8 cellular contexts compared by ENCODE assay signal in the genomic region with DNA sequence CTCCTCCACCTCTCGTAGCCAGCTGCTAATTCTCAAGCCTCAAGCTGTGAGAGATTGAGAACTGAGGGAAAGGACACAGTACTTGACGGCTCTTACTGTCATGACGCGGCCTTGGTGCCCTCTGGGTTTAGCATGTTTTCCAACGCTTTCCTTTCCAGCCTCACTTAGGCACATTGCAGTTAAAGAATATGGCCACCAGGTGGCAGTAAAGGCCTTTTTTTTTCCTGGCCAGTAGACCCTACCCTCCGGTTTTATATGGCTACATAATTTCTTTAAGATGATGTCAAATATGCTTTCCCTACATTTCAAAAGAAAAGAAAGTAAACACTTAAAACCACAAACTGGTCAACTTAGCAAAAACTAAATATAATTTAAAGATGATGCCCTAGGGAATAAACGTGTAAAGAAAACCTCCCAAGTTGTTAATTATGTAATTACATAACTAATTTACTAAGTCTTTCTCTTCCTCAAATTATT. TPM values are rescaled to one million over a fixed set of nuclear protein-coding genes. Genes with fewer than 3 reads are reported as not detected.
DNase-seq lines count a peak whose midpoint lies in the region; ATAC-seq and TF ChIP-seq lines count a peak whose summit lies in the region.

No MANE protein-coding gene starts in this region.

- H3K36me3 ChIP-seq in endocrine pancreas (ENCODE audit: control insufficient read depth, insufficient read depth, low read length), result no peaks in the 10 kb centered on the region
- H3K36me3 ChIP-seq in mucosa of descending colon (ENCODE audit: low read depth), result no peaks in the 10 kb centered on the region
- H3K36me3 ChIP-seq in stomach, result peaks cover 0 to 20% (median 9%) of the 10 kb centered on the region in 4 donors

- POLR2A ChIA-PET in activated CD4-positive, alpha-beta T cell treated with anti-CD3 and anti-CD28 coated beads, Interleukin-2, amount 10 ng/mL, durations not matched to agents 7 days and 5 days (lab: Charles Lee), result no interaction called here

- DNase-seq in Caki2 (ENCODE audit: low read depth) (peak; percentile 69), HPDE6-E6E7 (ENCODE audit: extremely low spot score) (peak; percentile 32), NCI-H748 treated with DMSO at 0.1 percent for 48 hours (lab: John Stamatoyannopoulos, UW) (peak; percentile 3), mucosa of descending colon (peak in 1 of 3 donors; percentile 72), stomach (peak; percentile 46)
- peak; percentile 67 for DNase-seq in activated CD4-positive, alpha-beta T cell treated with anti-CD3 and anti-CD28 coated beads, Interleukin-2, amount 10 ng/mL, durations not matched to agents 7 days and 5 days

- peak overlapping the region; percentile 38 for H3K9ac ChIP-seq in endocrine pancreas (ENCODE audit: control insufficient read depth, insufficient read depth, low read length)

- H3K27ac ChIP-seq in stomach, result no peak overlapping the region

- no peak for TF ChIP-seq POLR2A in stomach (IDR thresholded peaks at IDR 0.05)

- 4 to 10% (median 6%) methylated on average over 7 of the region's 7 CpGs for WGBS in stomach, 5 donors

- peaks cover 8% of the 10 kb centered on the region for H3K4me1 Mint-ChIP-seq in activated CD4-positive, alpha-beta T cell treated with anti-CD3 and anti-CD28 coated beads, Interleukin-2, amount 10 ng/mL, durations not matched to agents 7 days and 5 days

- CTCF ChIA-PET in activated CD4-positive, alpha-beta T cell treated with anti-CD3 and anti-CD28 coated beads, Interleukin-2, amount 10 ng/mL, durations not matched to agents 7 days and 5 days (lab: Charles Lee), result interaction anchor here (0.9 to 1.4 kb wide), 5 partner anchors 8 to 405 kb away, joined by 3 to 5 read pairs (median 3); a partner anchor contains a TSS

- no peaks in the 10 kb centered on the region for H3K27me3 Mint-ChIP-seq in activated CD4-positive, alpha-beta T cell treated with anti-CD3 and anti-CD28 coated beads, Interleukin-2, amount 10 ng/mL, durations not matched to agents 7 days and 5 days

- H3K9me3 ChIP-seq in endocrine pancreas (ENCODE audit: control insufficient read depth, low read length) (no peaks in the 10 kb centered on the region), mucosa of descending colon (no peaks in the 10 kb centered on the region), stomach (no peaks in the 10 kb centered on the region)

- peak overlapping the region; percentile 48 for H3K27ac Mint-ChIP-seq in activated CD4-positive, alpha-beta T cell treated with anti-CD3 and anti-CD28 coated beads, Interleukin-2, amount 10 ng/mL, durations not matched to agents 7 days and 5 days

- no peaks in the 10 kb centered on the region for H3K9me3 Mint-ChIP-seq in activated CD4-positive, alpha-beta T cell treated with anti-CD3 and anti-CD28 coated beads, Interleukin-2, amount 10 ng/mL, durations not matched to agents 7 days and 5 days

- ATAC-seq in mucosa of descending colon, result peak; percentile 78
- no peak for ATAC-seq in HG02938 (IDR thresholded peaks at IDR 0.05; ENCODE audit: unreplicated experiment)

- TF ChIP-seq EP300 in stomach (IDR thresholded peaks at IDR 0.05), result no peak

- peak overlapping the region; percentile 61 for H3K4me3 ChIP-seq in endocrine pancreas (ENCODE audit: control insufficient read depth, insufficient read depth, low read length)
- H3K4me3 ChIP-seq in mucosa of descending colon, result no peak overlapping the region
- no peak overlapping the region for H3K4me3 ChIP-seq in stomach

- H3K4me1 ChIP-seq in endocrine pancreas (ENCODE audit: control insufficient read depth, insufficient read depth, low read length), result no peaks in the 10 kb centered on the region
- H3K4me1 ChIP-seq in mucosa of descending colon (ENCODE audit: low read depth), result peaks cover 4% of the 10 kb centered on the region
- peaks cover 0 to 12% (median 5%) of the 10 kb centered on the region in 4 donors for H3K4me1 ChIP-seq in stomach

- in situ Hi-C loops in Caki2 (cut with HindIII; ENCODE audit: low pct_unique_long_range_greater_than_20kb, low sequenced_read_pairs), result no loop called here

- no peaks in the 10 kb centered on the region for H3K27me3 ChIP-seq in endocrine pancreas (ENCODE audit: control insufficient read depth, insufficient read depth, low read length)
- H3K27me3 ChIP-seq in stomach, result no peaks in the 10 kb centered on the region

- peaks cover 2% of the 10 kb centered on the region for H3K36me3 Mint-ChIP-seq in activated CD4-positive, alpha-beta T cell treated with anti-CD3 and anti-CD28 coated beads, Interleukin-2, amount 10 ng/mL, durations not matched to agents 7 days and 5 days (ENCODE audit: low read depth)

- TF ChIP-seq CTCF in mucosa of descending colon (IDR thresholded peaks at IDR 0.05), result peak; percentile 66
- TF ChIP-seq CTCF in stomach (IDR thresholded peaks at IDR 0.05), result peak in 6 of 7 experiments; percentile 69 to 94 (median 84)

- intact Hi-C loops in mucosa of descending colon (cut with DNase I, micrococcal nuclease), result loop anchor here in 1 of 2 donors (10.0 kb wide), 1 partner anchor 404 kb away; a partner anchor contains a TSS
- intact Hi-C loops in stomach (cut with DNase I; ENCODE audit: low total_unique reads), result loop anchor here (10.0 kb wide), 1 partner anchor 404 kb away; a partner anchor contains a TSS

- no peak overlapping the region for H3K4me3 Mint-ChIP-seq in activated CD4-positive, alpha-beta T cell treated with anti-CD3 and anti-CD28 coated beads, Interleukin-2, amount 10 ng/mL, durations not matched to agents 7 days and 5 days

RNA-seq across cellular contexts. Expression of a gene that starts 56.8 kb away (rescaled TPM):
- total RNA-seq in Caki2 (2014; rRNA removed; shearing (Covaris generic); ENCODE audit: low replicate concordance), result 251 and 349 TPM in 2 replicates
- 100 to 1,000 TPM; 110 TPM for total RNA-seq in activated CD4-positive, alpha-beta T cell treated with anti-CD3 and anti-CD28 coated beads, Interleukin-2, amount 10 ng/mL, durations not matched to agents 7 days and 5 days
- total RNA-seq in mucosa of descending colon, result 100 to 1,000 TPM; 398 to 884 (median 511) TPM
- total RNA-seq in stomach, result 100 to 1,000 TPM in 3 of 5 donors, 10 to 100 TPM in 2; 81.1 to 202 (median 121) TPM
- polyA plus RNA-seq in stomach, result 100 to 1,000 TPM; 175 to 385 (median 350) TPM
